8 cellular contexts compared by ENCODE assay signal in the genomic region with DNA sequence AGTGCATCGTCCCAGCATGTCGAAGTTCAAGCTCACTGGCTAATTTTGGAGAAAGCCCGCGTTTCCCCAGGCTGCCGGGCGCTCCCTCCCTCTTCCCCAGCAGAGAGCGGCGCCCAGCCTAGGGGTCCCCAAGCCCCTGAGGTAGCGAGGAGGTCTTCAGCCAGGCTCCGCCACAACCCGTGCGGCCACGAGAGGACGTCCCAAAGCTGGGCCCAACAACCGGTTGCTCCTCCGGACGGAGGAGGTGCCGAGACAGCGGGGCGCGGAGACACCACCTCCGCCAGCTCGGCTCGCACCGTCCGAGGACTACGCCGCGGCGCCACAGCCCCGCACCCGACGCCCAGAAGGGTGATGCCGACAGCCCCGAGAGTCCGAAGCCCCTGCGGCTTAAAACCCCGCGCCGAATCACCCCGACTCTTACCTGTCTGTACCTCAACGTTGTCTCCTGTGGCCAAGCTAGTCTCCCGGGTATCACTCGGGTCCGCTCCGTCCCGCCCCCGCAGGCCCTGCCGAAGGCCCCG. TPM values are rescaled to one million over a fixed set of nuclear protein-coding genes. Genes with fewer than 3 reads are reported as not detected.
DNase-seq lines count a peak whose midpoint lies in the region; ATAC-seq and TF ChIP-seq lines count a peak whose summit lies in the region.

Gene DENND2C, minus strand, starts transcription at position 488 of the 521 bp plus-strand sequence. CDS start 44,065 bp downstream, outside the sequence.

- CTCF ChIA-PET in RWPE1 (lab: Yijun Ruan, JAX): interaction anchor here (0.5 to 1.1 kb wide), 2 partner anchors 245 to 323 kb away, joined by 3 to 4 read pairs; no protein-coding TSS in a partner anchor

- peak in 3 of 4 donors; percentile 30 to 77 (median 70) for TF ChIP-seq POLR2A in esophagus squamous epithelium (IDR thresholded peaks at IDR 0.05)

- no peak for TF ChIP-seq CTCF in RWPE1 (conservative IDR thresholded peaks at IDR 0.05; ENCODE audit: low read depth)
- no peak for TF ChIP-seq CTCF in esophagus squamous epithelium (IDR thresholded peaks at IDR 0.05)
- TF ChIP-seq CTCF in omental fat pad (IDR thresholded peaks at IDR 0.05): no peak

- ATAC-seq in HG02840 (IDR thresholded peaks at IDR 0.05; ENCODE audit: low FRiP score, unreplicated experiment): peak; percentile 60
- peak; percentile 53 for ATAC-seq in omental fat pad (ENCODE audit: low FRiP score)

- peaks cover 0 to 2% (median 0%) of the 10 kb centered on the region in 3 donors for H3K36me3 ChIP-seq in esophagus squamous epithelium

- intact Hi-C loops in esophagus squamous epithelium (cut with DNase I): no loop called here

- H3K27me3 ChIP-seq in esophagus squamous epithelium: no peaks in the 10 kb centered on the region

- POLR2A ChIA-PET in RWPE1 (lab: Yijun Ruan, JAX; ENCODE audit: low non-redundant PET): interaction anchor here (0.7 kb wide), 1 partner anchor 59 kb away, joined by 4 read pairs; no protein-coding TSS in a partner anchor

- H3K4me1 ChIP-seq in esophagus squamous epithelium: peaks cover 0 to 40% (median 3%) of the 10 kb centered on the region in 3 donors

- no peaks in the 10 kb centered on the region for H3K9me3 ChIP-seq in esophagus squamous epithelium

- 0% methylated on average over 7 to 21 of the region's 50 CpGs for WGBS in esophagus squamous epithelium, 2 donors

- H3K4me3 ChIP-seq in esophagus squamous epithelium: peak within 1 kb of the TSS; percentile 63 to 97 (median 77)

- peak; percentile 63 for DNase-seq in activated CD8-positive, alpha-beta memory T cell treated with anti-CD3 and anti-CD28 coated beads, Interleukin-2, amount 50 U/mL, for 24 hours (ENCODE audit: extremely low read depth)
- no peak for DNase-seq in activated CD8-positive, alpha-beta memory T cell treated with anti-CD3 and anti-CD28 coated beads, Interleukin-2, amount 50 U/mL, for 48 hours
- DNase-seq in RWPE1 (ENCODE audit: low spot score) (no peak), esophagus squamous epithelium (lab: John Stamatoyannopoulos, UW) (no peak), omental fat pad (ENCODE audit: low spot score) (no peak), pons (ENCODE audit: low spot score) (no peak)
- DNase-seq in effector CD8-positive, alpha-beta T cell (lab: John Stamatoyannopoulos, UW): no peak

- H3K27ac ChIP-seq in RWPE1 (peak within 1 kb of the TSS; percentile 96), esophagus squamous epithelium (peak within 1 kb of the TSS; percentile 94 to 99 (median 96))

RNA-seq across cellular contexts. Expression of gene DENND2C, which starts in this region (rescaled TPM):
- total RNA-seq in esophagus squamous epithelium (10 to 100 TPM; 30.3 to 67.0 (median 41.2) TPM), omental fat pad (1 to 10 TPM; 1.9 to 6.6 (median 3.1) TPM)

Comparison
In these comparisons a context has a peak if more than half of its experiments do, and no peak if none do; other contexts are left out.
1. RNA of gene DENND2C (total RNA-seq): 30.3 to 67.0 TPM in esophagus squamous epithelium; 1.9 to 6.6 TPM in omental fat pad; every median in the first group is over 4 times any median in the second.